ENCODE assay signal across 13 cellular contexts in genomic region chr2:67574230-67574629, GRCh38.
DNase-seq lines count a peak whose midpoint lies in the region; ATAC-seq and TF ChIP-seq lines count a peak whose summit lies in the region.
"Had no signal": no experiment of that assay in that cellular context is flagged by ENCODE, and none has a peak within 500 bp of the region (broad histone marks: within the 10 kb centered on the region; RNA-seq: fewer than 3 reads in every experiment).

No MANE protein-coding gene starts in this region.

- ATAC-seq in PC-3 (no peak; the same call in 1 of the 2 replicates), GM19463 (IDR thresholded peaks at IDR 0.05; ENCODE audit: unreplicated experiment) (no peak), HG03097 (IDR thresholded peaks at IDR 0.05; ENCODE audit: low FRiP score, unreplicated experiment) (no peak)
- ATAC-seq: Panc1; stimulated activated naive CD8-positive, alpha-beta T cell treated with anti-CD3 and anti-CD28 coated beads, Interleukin-15, Interleukin-2, amounts not matched to agents 100 U/mL and 50 U/mL, for 24 hours had no signal

- H3F3A ChIP-seq in PC-3 (ENCODE audit: low read length, unreplicated experiment): peaks cover 6% of the 10 kb centered on the region

- H3K4me1 ChIP-seq in PC-3 (ENCODE audit: insufficient read depth, low read length): peaks cover 38% of the 10 kb centered on the region
- peaks cover 8% of the 10 kb centered on the region for H3K4me1 ChIP-seq in mesodermal cell (ENCODE audit: control insufficient read depth, insufficient read depth, low read length, poor library complexity, severe bottlenecking)

- CTCF ChIA-PET in PC-3 (lab: Charles Lee): no interaction called here

- H3K9ac ChIP-seq in PC-3 (ENCODE audit: low read length): 0 out of 2 replicates have a peak overlapping the region, but pooled peaks have one; percentile 6

- no peak overlapping the region for H3K4me3 ChIP-seq in AG09309 (ENCODE audit: control insufficient read depth, low read depth, low read length)
- no peak overlapping the region for H3K4me3 ChIP-seq in PC-3 (ENCODE audit: low read length)
- H3K4me3 ChIP-seq in mesodermal cell (ENCODE audit: extremely low read depth, insufficient read depth, low read length, poor library complexity, severe bottlenecking): no peak overlapping the region

- DNase-seq in AG09309 (ENCODE audit: low read depth): peak; percentile 23
- peak; percentile 51 for DNase-seq in PC-3
- DNase-seq in dermis blood vessel endothelial cell: peak; percentile 36
- DNase-seq in stimulated activated CD4-positive, alpha-beta T cell treated with anti-CD3 and anti-CD28 coated beads, Interleukin-12 subunit alpha, Interleukin-12 subunit beta, amount 100 ng/mL, for 4 hours: no peak
- DNase-seq in stimulated activated CD4-positive, alpha-beta T cell treated with anti-CD3 and anti-CD28 coated beads, Interleukin-2, amount 100 ng/mL, for 48 hours: no peak
- DNase-seq: activated naive CD8-positive, alpha-beta T cell treated with anti-CD3 and anti-CD28 coated beads, Interleukin-2, amount 10 ng/mL, durations not matched to agents 7 days and 5 days; foreskin melanocyte; NCI-H1930; stimulated activated naive CD8-positive, alpha-beta T cell treated with anti-CD3 and anti-CD28 coated beads, Interleukin-15, Interleukin-2, amounts not matched to agents 100 U/mL and 50 U/mL, for 24 hours had no signal

- no peaks in the 10 kb centered on the region for H3K9me3 ChIP-seq in PC-3 (ENCODE audit: low read length)
- no peaks in the 10 kb centered on the region for H3K9me3 ChIP-seq in mesodermal cell (ENCODE audit: control insufficient read depth, low read length)

- BruUV-seq in PC-3 (replicated peaks; lab: Mats Ljungman, UMichigan): no TSS peak

- POLR2A ChIA-PET in PC-3 (lab: Charles Lee; ENCODE audit: unreplicated experiment): interaction anchor here (0.7 kb wide), 1 partner anchor 1150 kb away, joined by 4 read pairs; no protein-coding TSS in a partner anchor

- peak overlapping the region; percentile 20; the same call in 1 of the 2 replicates for H3K4me2 ChIP-seq in PC-3 (ENCODE audit: low read length)

- WGBS in mesodermal cell (ENCODE audit: insufficient coverage in 2 of 2), 2 experiments: 100% methylated on average over 1 of the region's 2 CpGs; no CpG with 5 or more reads in 1 of the 2 experiments

- H3K27me3 ChIP-seq in PC-3 (ENCODE audit: low read length): no peaks in the 10 kb centered on the region

- peak overlapping the region; percentile 86 for H3K27ac ChIP-seq in PC-3 (ENCODE audit: low read length)
- peak overlapping the region; percentile 16 for H3K27ac ChIP-seq in mesodermal cell (ENCODE audit: low read depth, low read length, severe bottlenecking)

- H3K9me2 ChIP-seq in PC-3 (replicated peaks; ENCODE audit: low read length): no peaks in the 10 kb centered on the region

- H3K36me3 ChIP-seq in PC-3 (ENCODE audit: low read depth, low read length): no peaks in the 10 kb centered on the region
- no peaks in the 10 kb centered on the region for H3K36me3 ChIP-seq in mesodermal cell (ENCODE audit: control insufficient read depth, insufficient read depth, low read length)

- TF ChIP-seq CTCF in AG09309 (IDR thresholded peaks at IDR 0.05; ENCODE audit: control insufficient read depth, insufficient read depth, low read depth, low read length, missing control alignments) (no peak), PC-3 (conservative IDR thresholded peaks at IDR 0.05; ENCODE audit: low read depth, low read length) (no peak)

- intact Hi-C loops in PC-3 (cut with micrococcal nuclease): loop anchor here (5.0 kb wide), 1 partner anchor 1137 kb away; the partner anchor contains the start of gene MEIS1

- H3K79me2 ChIP-seq in PC-3 (ENCODE audit: low read length): no peaks in the 10 kb centered on the region

- H4K20me1 ChIP-seq in PC-3 (ENCODE audit: low read length): no peaks in the 10 kb centered on the region

- no peak overlapping the region for H2AFZ ChIP-seq in PC-3 (ENCODE audit: low read length)

Comparison
In these comparisons a context has a peak if more than half of its experiments do, and no peak if none do; other contexts are left out.
1. DNase-seq: peak in AG09309 (single experiment), PC-3 (single experiment) and dermis blood vessel endothelial cell (single experiment); none in stimulated activated CD4-positive, alpha-beta T cell treated with anti-CD3 and anti-CD28 coated beads, Interleukin-12 subunit alpha, Interleukin-12 subunit beta, amount 100 ng/mL, for 4 hours (single experiment) and stimulated activated CD4-positive, alpha-beta T cell treated with anti-CD3 and anti-CD28 coated beads, Interleukin-2, amount 100 ng/mL, for 48 hours (0 of 2).